In genomic region chr4:61505773-61506640, GRCh38 we compare ENCODE assay signal across 27 cellular contexts.
"Had no signal": no experiment of that assay in that cellular context is flagged by ENCODE, and none has a peak within 500 bp of the region (broad histone marks: within the 10 kb centered on the region; RNA-seq: fewer than 3 reads in every experiment).

No MANE protein-coding gene starts in this region.

- H3K27ac Mint-ChIP-seq: immature natural killer cell; memory B cell; mesothelial cell of epicardium; naive B cell; natural killer cell treated with Interleukin-12 subunit alpha and Interleukin-12 subunit beta and Interleukin-15 and Interleukin-18, amount 100 ng/mL, for 72 hours; stimulated activated effector memory CD8-positive, alpha-beta T cell treated with anti-CD3 and anti-CD28 coated beads, Interleukin-12 subunit alpha, Interleukin-12 subunit beta, amount 100 ng/mL, for 72 hours; type B pancreatic cell had no signal

- H3K4me1 Mint-ChIP-seq: immature natural killer cell; memory B cell; naive B cell; stimulated activated effector memory CD8-positive, alpha-beta T cell treated with anti-CD3 and anti-CD28 coated beads, Interleukin-12 subunit alpha, Interleukin-12 subunit beta, amount 100 ng/mL, for 72 hours had no signal

- H3K27me3 ChIP-seq: ovary, right atrium auricular region, sigmoid colon, testis, tibial artery had no signal

- H3K4me3 Mint-ChIP-seq: immature natural killer cell; memory B cell; mesothelial cell of epicardium; naive B cell; natural killer cell treated with Interleukin-12 subunit alpha and Interleukin-12 subunit beta and Interleukin-15 and Interleukin-18, amount 100 ng/mL, for 72 hours; stimulated activated effector memory CD8-positive, alpha-beta T cell treated with anti-CD3 and anti-CD28 coated beads, Interleukin-12 subunit alpha, Interleukin-12 subunit beta, amount 100 ng/mL, for 72 hours; type B pancreatic cell had no signal

- H3K4me1 ChIP-seq: psoas muscle, right atrium auricular region, testis had no signal

- H3K27me3 Mint-ChIP-seq: memory B cell; naive B cell; natural killer cell treated with Interleukin-12 subunit alpha and Interleukin-12 subunit beta and Interleukin-15 and Interleukin-18, amount 100 ng/mL, for 72 hours; type B pancreatic cell had no signal

- H3K36me3 Mint-ChIP-seq: immature natural killer cell; memory B cell; naive B cell; natural killer cell treated with Interleukin-12 subunit alpha and Interleukin-12 subunit beta and Interleukin-15 and Interleukin-18, amount 100 ng/mL, for 72 hours; stimulated activated effector memory CD8-positive, alpha-beta T cell treated with anti-CD3 and anti-CD28 coated beads, Interleukin-12 subunit alpha, Interleukin-12 subunit beta, amount 100 ng/mL, for 72 hours had no signal

- H3K9me3 Mint-ChIP-seq: type B pancreatic cell had no signal

- DNase-seq: cerebellar nuclear complex; cortex of kidney; hypothalamus; immature natural killer cell; islet precursor cell; kidney glomerular epithelial cell; left colon; mucosa of descending colon; naive B cell; nucleus accumbens; ovary; posterior cingulate gyrus; psoas muscle; sigmoid colon; stimulated activated CD4-positive, alpha-beta T cell treated with anti-CD3 and anti-CD28 coated beads, Interleukin-2, amount 100 ng/mL, for 24 hours; stimulated activated CD4-positive, alpha-beta T cell treated with anti-CD3 and anti-CD28 coated beads, Interleukin-4, amount 100 ng/mL, for 24 hours; stimulated activated naive CD4-positive, alpha-beta T cell treated with Interleukin-2 at 50 U/mL for 16 hours; substantia nigra; testis; tibial artery had no signal

- H3K27ac ChIP-seq: ovary, psoas muscle, right atrium auricular region, sigmoid colon, testis, tibial artery had no signal

- H3K36me3 ChIP-seq: ovary, right atrium auricular region, sigmoid colon, tibial artery had no signal

- H3K4me3 ChIP-seq: lung, mucosa of descending colon, ovary, psoas muscle, right atrium auricular region, sigmoid colon, testis, tibial artery had no signal

- H3K9me3 ChIP-seq: mucosa of descending colon, ovary, sigmoid colon, testis, tibial artery had no signal
